Comparison of ENCODE assay signal across 8 cellular contexts in genomic region chr5:94111209-94112004, GRCh38.
A peak's percentile ranks its signal among the peaks of the same experiment; 100 is the strongest.
DNase-seq lines count a peak whose midpoint lies in the region; ATAC-seq and TF ChIP-seq lines count a peak whose summit lies in the region.

No MANE protein-coding gene starts in this region.

- TF ChIP-seq CTCF in WI38 (IDR thresholded peaks at IDR 0.05; ENCODE audit: low read depth, low read length) (no peak), cardiac fibroblast (IDR thresholded peaks at IDR 0.05; ENCODE audit: low read depth, low read length) (peak; percentile 15), smooth muscle cell (IDR thresholded peaks at IDR 0.05; ENCODE audit: borderline replicate concordance, insufficient read depth, poor library complexity, severe bottlenecking) (no peak)

- H3K4me3 ChIP-seq in WI38 (ENCODE audit: low read depth, low read length) (peak overlapping the region; percentile 88), cardiac fibroblast (replicated peaks in 1 of 2; ENCODE audit: low read depth in 2 of 2, low read length in 2 of 2) (peak overlapping the region; percentile 77 to 94), smooth muscle cell (peak overlapping the region; percentile 78)

- ATAC-seq in GM18909 (IDR thresholded peaks at IDR 0.05; ENCODE audit: poor library complexity, unreplicated experiment) (peak; percentile 100), HG03159 (IDR thresholded peaks at IDR 0.05; ENCODE audit: unreplicated experiment) (peak; percentile 100)

- peak overlapping the region; percentile 69 for H3K27ac ChIP-seq in smooth muscle cell (ENCODE audit: low read depth)

- peak overlapping the region; percentile 99 for H2AFZ ChIP-seq in smooth muscle cell (ENCODE audit: low read depth)

- H4K20me1 ChIP-seq in smooth muscle cell (ENCODE audit: low read depth), result no peaks in the 10 kb centered on the region

- WGBS in smooth muscle cell (ENCODE audit: low lambda C conversion rate), result 4% methylated on average over 48 of the region's 51 CpGs

- H3K4me2 ChIP-seq in smooth muscle cell, result peak overlapping the region; percentile 88

- H3F3A ChIP-seq in smooth muscle cell (ENCODE audit: low read depth), result no peaks in the 10 kb centered on the region

- no peaks in the 10 kb centered on the region for H3K36me3 ChIP-seq in smooth muscle cell (ENCODE audit: low read depth)

- DNase-seq in AG08396 (ENCODE audit: low spot score), result peak; percentile 91
- DNase-seq in NCI-H2227 (lab: John Stamatoyannopoulos, UW; ENCODE audit: unreplicated experiment), result peak; percentile 96
- peak; percentile 96 to 97 for DNase-seq in cardiac fibroblast (ENCODE audit: low read depth in 2 of 2)
- DNase-seq in iPS-NIHi7 (ENCODE audit: extremely low spot score), result peak; percentile 97
- DNase-seq in smooth muscle cell (lab: John Stamatoyannopoulos, UW; ENCODE audit: unreplicated experiment), result peak; percentile 54

- H3K79me2 ChIP-seq in smooth muscle cell (ENCODE audit: low read depth), result peaks cover 26% of the 10 kb centered on the region

- H3K4me1 ChIP-seq in smooth muscle cell (ENCODE audit: low read depth), result peaks cover 8% of the 10 kb centered on the region

- no peaks in the 10 kb centered on the region for H3K27me3 ChIP-seq in smooth muscle cell (ENCODE audit: low read depth)

- H3K9me3 ChIP-seq in smooth muscle cell (replicated peaks; ENCODE audit: low read depth), result peaks cover under 1% of the 10 kb centered on the region

- H3K9ac ChIP-seq in smooth muscle cell (ENCODE audit: low read depth), result peak overlapping the region; percentile 69

Comparison
In these comparisons a context has a peak if more than half of its experiments do, and no peak if none do; other contexts are left out.
1. Peak in every context shown above with its lines: DNase-seq, ATAC-seq, H3K4me3 ChIP-seq and H3K27ac ChIP-seq.